In genomic region chr11:44780940-44781631, GRCh38 we compare ENCODE assay signal across 1 cellular context.
TF ChIP-seq lines count a peak whose summit lies in the region.

No MANE protein-coding gene starts in this region.

TF ChIP-seq in K562, 482 proteins besides CTCF, POLR2A, EP300 and RAD21 (continued from another document and continues in another):
- TF ChIP-seq ID3 (CRISPR knock-in tag; IDR thresholded peaks at IDR 0.05) (no peak), ID3 (tag; IDR thresholded peaks at IDR 0.05) (peak; percentile 51; the same call in 1 of the 2 replicates), HNRNPH1 (optimal IDR thresholded peaks at IDR 0.05; ENCODE audit: low read depth, low read length) (no peak), ZNF134 (CRISPR knock-in tag; conservative IDR thresholded peaks at IDR 0.05) (no peak), C11orf30 (IDR thresholded peaks at IDR 0.05; ENCODE audit: low read depth) (peak; percentile 100), STAT5A (IDR thresholded peaks at IDR 0.05; ENCODE audit: borderline replicate concordance, low read length) (peak; percentile 92), NUFIP1 (IDR thresholded peaks at IDR 0.05; ENCODE audit: partially characterized antibody) (no peak), SAFB2 (IDR thresholded peaks at IDR 0.05; ENCODE audit: borderline replicate concordance, low read depth, low read length, severe bottlenecking) (no peak), TOE1 (IDR thresholded peaks at IDR 0.05; ENCODE audit: borderline replicate concordance) (peak; percentile 88), TOE1 (CRISPR knock-in tag; IDR thresholded peaks at IDR 0.05; ENCODE audit: borderline replicate concordance, low read depth) (no peak), ZNF57 (CRISPR knock-in tag; IDR thresholded peaks at IDR 0.05) (no peak), MCM3 (IDR thresholded peaks at IDR 0.05) (no peak), BDP1 (IDR thresholded peaks at IDR 0.05; ENCODE audit: insufficient read depth, insufficient read length) (no peak), BRF1 (IDR thresholded peaks at IDR 0.05; ENCODE audit: borderline replicate concordance, extremely low read depth, insufficient read length) (no peak), TAL1 (IDR thresholded peaks at IDR 0.05) (peak; percentile 95), SIX5 (IDR thresholded peaks at IDR 0.05; ENCODE audit: borderline replicate concordance in 1 of 2, insufficient read depth in 1 of 2, low read depth in 1 of 2, low read length in 2 of 2) (no peak), CEBPZ (IDR thresholded peaks at IDR 0.05; ENCODE audit: borderline replicate concordance, low read depth, low read length) (no peak), ZNF224 (CRISPR knock-in tag; IDR thresholded peaks at IDR 0.05) (no peak), ARID1B (IDR thresholded peaks at IDR 0.05) (peak; percentile 97), PKNOX1 (IDR thresholded peaks at IDR 0.05) (peak; percentile 38), ZNF316 (IDR thresholded peaks at IDR 0.05) (peak; percentile 100), MCM5 (IDR thresholded peaks at IDR 0.05; ENCODE audit: low read depth) (no peak), ZNF318 (IDR thresholded peaks at IDR 0.05; ENCODE audit: borderline replicate concordance in 1 of 2, low read depth in 1 of 2) (no peak), BACH1 (tag; IDR thresholded peaks at IDR 0.05) (no peak), FUS (optimal IDR thresholded peaks at IDR 0.05; ENCODE audit: low read depth, low read length) (no peak), PTBP1 (IDR thresholded peaks at IDR 0.05; ENCODE audit: low read depth, low read length) (no peak), ZBTB5 (IDR thresholded peaks at IDR 0.05) (no peak), THRAP3 (IDR thresholded peaks at IDR 0.05; ENCODE audit: borderline replicate concordance) (no peak), ZNF395 (CRISPR knock-in tag; IDR thresholded peaks at IDR 0.05) (peak; percentile 92), CBX8 (IDR thresholded peaks at IDR 0.05; ENCODE audit: borderline replicate concordance, extremely low read depth, low read depth, low read length, poor library complexity, severe bottlenecking) (no peak), ZNF311 (CRISPR knock-in tag; IDR thresholded peaks at IDR 0.05) (0 out of 2 replicates have a peak, but pooled peaks have one; percentile 46), RFX5 (IDR thresholded peaks at IDR 0.05; ENCODE audit: low read depth, low read length) (no peak), SRSF1 (IDR thresholded peaks at IDR 0.05; ENCODE audit: low read depth, low read length) (no peak), MCM7 (IDR thresholded peaks at IDR 0.05) (no peak), SMC3 (conservative IDR thresholded peaks at IDR 0.05; ENCODE audit: insufficient read depth, low read depth, low read length) (no peak), ZNF274 (IDR thresholded peaks at IDR 0.05; ENCODE audit: borderline replicate concordance, low read depth, low read length) (peak; percentile 43; the same call in 1 of the 2 replicates), CC2D1A (IDR thresholded peaks at IDR 0.05) (peak; percentile 86; the same call in 1 of the 2 replicates), PHF8 (IDR thresholded peaks at IDR 0.05; ENCODE audit: borderline replicate concordance, low read length) (no peak), ATF4 (CRISPR knock-in tag; IDR thresholded peaks at IDR 0.05) (0 out of 2 replicates have a peak, but pooled peaks have one; percentile 14), TSHZ1 (CRISPR knock-in tag; IDR thresholded peaks at IDR 0.05) (no peak), RBM39 (optimal IDR thresholded peaks at IDR 0.05; ENCODE audit: low read depth, low read length) (no peak), CBFA2T2 (conservative IDR thresholded peaks at IDR 0.05) (peak; percentile 96), RFX1 (IDR thresholded peaks at IDR 0.05) (no peak), MBD2 (IDR thresholded peaks at IDR 0.05; ENCODE audit: borderline replicate concordance, low read depth) (no peak; the same call in 1 of the 2 replicates)
